ENCODE assay signal across 8 cellular contexts in the genomic region with DNA sequence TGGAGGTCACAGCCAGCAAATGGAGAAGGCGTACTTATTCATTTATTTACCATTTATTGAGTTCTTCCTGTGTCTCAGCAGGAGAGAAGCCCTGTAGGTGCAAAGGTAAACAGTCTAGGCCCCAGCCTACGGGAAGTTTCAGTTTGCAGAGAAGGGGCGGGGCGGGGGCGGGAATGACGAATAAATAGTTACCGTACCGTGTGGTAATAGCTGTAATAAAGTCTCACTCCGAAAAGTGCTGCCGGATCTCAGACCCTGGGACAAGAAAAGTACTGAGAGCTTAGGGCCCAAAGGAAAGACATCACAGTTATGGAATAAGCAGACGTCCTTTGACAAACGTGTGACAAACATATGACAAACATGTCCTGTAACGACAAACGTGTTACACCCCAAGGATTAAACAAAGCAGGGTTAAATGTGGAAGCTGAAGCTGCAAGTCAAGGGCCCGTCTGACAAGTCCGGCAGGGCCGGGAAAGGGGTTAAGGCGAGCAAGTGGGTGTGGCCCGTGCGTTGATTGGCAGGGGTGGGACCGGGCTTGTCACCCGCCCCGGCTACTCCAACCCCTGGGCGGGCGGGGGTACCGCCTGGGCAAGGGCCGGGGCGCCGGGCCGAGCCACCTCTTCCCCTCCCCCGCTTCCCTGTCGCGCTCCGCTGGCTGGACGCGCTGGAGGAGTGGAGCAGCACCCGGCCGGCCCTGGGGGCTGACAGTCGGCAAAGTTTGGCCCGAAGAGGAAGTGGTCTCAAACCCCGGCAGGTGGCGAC. TPM values are rescaled to one million over a fixed set of nuclear protein-coding genes. Genes with fewer than 3 reads are reported as not detected.
DNase-seq lines count a peak whose midpoint lies in the region; FAIRE-seq and TF ChIP-seq lines count a peak whose summit lies in the region.

A gene with protein sequence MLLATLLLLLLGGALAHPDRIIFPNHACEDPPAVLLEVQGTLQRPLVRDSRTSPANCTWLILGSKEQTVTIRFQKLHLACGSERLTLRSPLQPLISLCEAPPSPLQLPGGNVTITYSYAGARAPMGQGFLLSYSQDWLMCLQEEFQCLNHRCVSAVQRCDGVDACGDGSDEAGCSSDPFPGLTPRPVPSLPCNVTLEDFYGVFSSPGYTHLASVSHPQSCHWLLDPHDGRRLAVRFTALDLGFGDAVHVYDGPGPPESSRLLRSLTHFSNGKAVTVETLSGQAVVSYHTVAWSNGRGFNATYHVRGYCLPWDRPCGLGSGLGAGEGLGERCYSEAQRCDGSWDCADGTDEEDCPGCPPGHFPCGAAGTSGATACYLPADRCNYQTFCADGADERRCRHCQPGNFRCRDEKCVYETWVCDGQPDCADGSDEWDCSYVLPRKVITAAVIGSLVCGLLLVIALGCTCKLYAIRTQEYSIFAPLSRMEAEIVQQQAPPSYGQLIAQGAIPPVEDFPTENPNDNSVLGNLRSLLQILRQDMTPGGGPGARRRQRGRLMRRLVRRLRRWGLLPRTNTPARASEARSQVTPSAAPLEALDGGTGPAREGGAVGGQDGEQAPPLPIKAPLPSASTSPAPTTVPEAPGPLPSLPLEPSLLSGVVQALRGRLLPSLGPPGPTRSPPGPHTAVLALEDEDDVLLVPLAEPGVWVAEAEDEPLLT (plus strand): TSS at position 541 of the 762 bp plus-strand sequence. CDS start 564 bp downstream, outside the sequence.

- H3K27ac ChIP-seq in SJCRH30 (peak within 1 kb of the TSS; percentile 3; the same call in 1 of the 2 replicates), neutrophil (peak within 1 kb of the TSS; percentile 100), suprapubic skin (peak within 1 kb of the TSS; percentile 98)

- TF ChIP-seq CTCF in neutrophil (IDR thresholded peaks at IDR 0.05) (peak; percentile 37), suprapubic skin (IDR thresholded peaks at IDR 0.05) (no peak)

- peak; percentile 87 for DNase-seq in ELR (ENCODE audit: low read depth)
- peak; percentile 82 for DNase-seq in H4 (ENCODE audit: low spot score)
- DNase-seq in LHCN-M2 (ENCODE audit: low read depth), result peak; percentile 82
- DNase-seq in SJCRH30, result peak; percentile 87 to 88
- peak; percentile 23 to 70 (median 40) for DNase-seq in activated naive CD4-positive, alpha-beta T cell (lab: John Stamatoyannopoulos, UW)
- DNase-seq in frontal cortex (ENCODE audit: low spot score in 2 of 2), result peak; percentile 86
- DNase-seq in suprapubic skin (ENCODE audit: low spot score in 2 of 2), result peak; percentile 96 to 97

- H3K9me3 ChIP-seq in SJCRH30 (replicated peaks) (no peaks in the 10 kb centered on the region), neutrophil (no peaks in the 10 kb centered on the region), suprapubic skin (no peaks in the 10 kb centered on the region)

- H3K36me3 ChIP-seq in SJCRH30 (no peaks in the 10 kb centered on the region), neutrophil (peaks cover 40% of the 10 kb centered on the region), suprapubic skin (peaks cover 32% of the 10 kb centered on the region)

- H3K4me3 ChIP-seq in SJCRH30, result peak within 1 kb of the TSS; percentile 71
- peak within 1 kb of the TSS; percentile 75 to 84 for H3K4me3 ChIP-seq in neutrophil (ENCODE audit: low read depth in 1 of 2, low read length in 1 of 2)
- peak within 1 kb of the TSS; percentile 86 for H3K4me3 ChIP-seq in suprapubic skin

- peak in 1 of 2 donors; percentile 75 for TF ChIP-seq POLR2A in suprapubic skin (IDR thresholded peaks at IDR 0.05)

- under 1% methylated on average over 26 of the region's 42 CpGs for WGBS in suprapubic skin

- FAIRE-seq in frontal cortex (lab: Jason Lieb, UNC), result no peak

- H3K27me3 ChIP-seq in SJCRH30, result no peaks in the 10 kb centered on the region
- H3K27me3 ChIP-seq in neutrophil, result no peaks in the 10 kb centered on the region
- no peaks in the 10 kb centered on the region for H3K27me3 ChIP-seq in suprapubic skin

- TF ChIP-seq EP300 in suprapubic skin (IDR thresholded peaks at IDR 0.05), result no peak

- H3K4me1 ChIP-seq in SJCRH30, result peaks cover 4% of the 10 kb centered on the region; the same call in 1 of the 2 replicates
- H3K4me1 ChIP-seq in neutrophil (ENCODE audit: control insufficient read depth in 1 of 2, insufficient read depth in 1 of 2, low read depth in 1 of 2, low read length in 1 of 2), result peaks cover 65 to 67% of the 10 kb centered on the region in 2 experiments
- peaks cover 28% of the 10 kb centered on the region for H3K4me1 ChIP-seq in suprapubic skin

RNA-seq across cellular contexts. Expression of the gene that starts here (rescaled TPM):
- total RNA-seq in H4 (2014; rRNA removed; shearing (Covaris generic)), result 35.8 and 48.4 TPM in 2 replicates
- total RNA-seq in LHCN-M2 (2014; rRNA removed) (86.0 and 86.5 TPM in 2 replicates), frontal cortex (2.9 TPM), suprapubic skin (100 to 1,000 TPM in 3 of 4 donors, 10 to 100 TPM in 1; 97.8 to 170 (median 157) TPM)
- 127 TPM for polyA plus RNA-seq in LHCN-M2 (2012)
- total RNA-seq in SJCRH30 (2014; rRNA removed; shearing (Covaris generic)), result 12.2 and 12.5 TPM in 2 replicates

Comparison
In these comparisons a context has a peak if more than half of its experiments do, and no peak if none do; other contexts are left out.
1. Peak in every context shown above with its lines: DNase-seq, H3K4me3 ChIP-seq and H3K27ac ChIP-seq.
2. DNase-seq: peak in every context shown above with its lines; median percentile 96 in suprapubic skin; 88 in SJCRH30; 87 in ELR; 86 in frontal cortex; 82 in H4; 82 in LHCN-M2; 40 in activated naive CD4-positive, alpha-beta T cell.
3. H3K27ac ChIP-seq: peak in every context shown above with its lines; median percentile 100 in neutrophil; 98 in suprapubic skin; 3 in SJCRH30.